Comparison of ENCODE assay signal across 1 cellular context in genomic region chr7:8913687-8914086, GRCh38.
TF ChIP-seq lines count a peak whose summit lies in the region.

No MANE protein-coding gene starts in this region.

TF ChIP-seq in WTC11, 78 proteins besides CTCF, POLR2A, EP300 and RAD21 (continued from another document):
- no peak for TF ChIP-seq PRDM15 (CRISPR knock-in tag; IDR thresholded peaks at IDR 0.05)
- TF ChIP-seq MYBL2 (CRISPR knock-in tag; IDR thresholded peaks at IDR 0.05): no peak
